ENCODE assay signal across 15 cellular contexts in genomic region chr2:44184106-44184505, GRCh38. TPM values are rescaled to one million over a fixed set of nuclear protein-coding genes. Genes with fewer than 3 reads are reported as not detected.
DNase-seq lines count a peak whose midpoint lies in the region; ATAC-seq and TF ChIP-seq lines count a peak whose summit lies in the region.
"Had no signal": no experiment of that assay in that cellular context is flagged by ENCODE, and none has a peak within 500 bp of the region (broad histone marks: within the 10 kb centered on the region; RNA-seq: fewer than 3 reads in every experiment).

No MANE protein-coding gene starts in this region.

- peaks cover 62% of the 10 kb centered on the region for H3K36me3 Mint-ChIP-seq in activated T-cell treated with anti-CD3 and anti-CD28 coated beads, Interleukin-2, amount 50 U/mL, for 24 hours (ENCODE audit: low read depth)
- peaks cover 34% of the 10 kb centered on the region for H3K36me3 Mint-ChIP-seq in endodermal cell (ENCODE audit: low read depth)
- H3K36me3 Mint-ChIP-seq in stimulated activated memory B cell treated with anti-CD40 and anti-IgM and Interleukin-4, amounts not matched to agents 10 μg/mL and 1 μg/mL and 100 μg/mL, for 72 hours: peaks cover 38% of the 10 kb centered on the region

- H3K4me1 Mint-ChIP-seq in activated T-cell treated with anti-CD3 and anti-CD28 coated beads, Interleukin-2, amount 50 U/mL, for 24 hours (ENCODE audit: low read depth): peaks cover 80% of the 10 kb centered on the region
- H3K4me1 Mint-ChIP-seq in endodermal cell: peaks cover 17% of the 10 kb centered on the region
- peaks cover 89% of the 10 kb centered on the region for H3K4me1 Mint-ChIP-seq in stimulated activated memory B cell treated with anti-CD40 and anti-IgM and Interleukin-4, amounts not matched to agents 10 μg/mL and 1 μg/mL and 100 μg/mL, for 72 hours

- H3K36me3 ChIP-seq in endodermal cell (ENCODE audit: control insufficient read depth, insufficient read depth, low read length) (peaks cover 9% of the 10 kb centered on the region), stomach (peaks cover 0 to 6% (median 0%) of the 10 kb centered on the region in 4 donors)
- H3K36me3 ChIP-seq: uterus had no signal

- no peaks in the 10 kb centered on the region for H3K27me3 Mint-ChIP-seq in activated T-cell treated with anti-CD3 and anti-CD28 coated beads, Interleukin-2, amount 50 U/mL, for 24 hours
- H3K27me3 Mint-ChIP-seq in endodermal cell (ENCODE audit: insufficient read depth): no peaks in the 10 kb centered on the region
- no peaks in the 10 kb centered on the region for H3K27me3 Mint-ChIP-seq in stimulated activated memory B cell treated with anti-CD40 and anti-IgM and Interleukin-4, amounts not matched to agents 10 μg/mL and 1 μg/mL and 100 μg/mL, for 72 hours

- H3K4me3 Mint-ChIP-seq in activated T-cell treated with anti-CD3 and anti-CD28 coated beads, Interleukin-2, amount 50 U/mL, for 24 hours: no peak overlapping the region
- no peak overlapping the region for H3K4me3 Mint-ChIP-seq in endodermal cell
- peak overlapping the region; percentile 11 for H3K4me3 Mint-ChIP-seq in stimulated activated memory B cell treated with anti-CD40 and anti-IgM and Interleukin-4, amounts not matched to agents 10 μg/mL and 1 μg/mL and 100 μg/mL, for 72 hours

- TF ChIP-seq CTCF in endodermal cell (conservative IDR thresholded peaks at IDR 0.05): no peak
- TF ChIP-seq CTCF in stomach (IDR thresholded peaks at IDR 0.05): no peak

- peaks cover 4% of the 10 kb centered on the region for H3K9me3 ChIP-seq in endodermal cell (ENCODE audit: control insufficient read depth, low read length)
- H3K9me3 ChIP-seq in stomach: no peaks in the 10 kb centered on the region
- H3K9me3 ChIP-seq: gastroesophageal sphincter, uterus had no signal

- H3K27ac ChIP-seq in endodermal cell (ENCODE audit: low read depth, low read length) (no peak overlapping the region), stomach (no peak overlapping the region)
- H3K27ac ChIP-seq: gastroesophageal sphincter, uterus had no signal

- ATAC-seq in stimulated activated memory B cell treated with anti-CD40 and anti-IgM and Interleukin-4, amounts not matched to agents 10 μg/mL and 1 μg/mL and 100 μg/mL, for 72 hours: peak; percentile 82
- ATAC-seq: gastroesophageal sphincter, left cardiac atrium had no signal

- TF ChIP-seq EP300 in stomach (IDR thresholded peaks at IDR 0.05): no peak

- H3K27me3 ChIP-seq in endodermal cell (ENCODE audit: control insufficient read depth, insufficient read depth, low read length, poor library complexity, severe bottlenecking) (no peaks in the 10 kb centered on the region), stomach (no peaks in the 10 kb centered on the region)
- H3K27me3 ChIP-seq: gastroesophageal sphincter, uterus had no signal

- 88 to 89% methylated on average over 2 of the region's 3 CpGs for WGBS in endodermal cell (ENCODE audit: insufficient coverage in 1 of 2, insufficient read length in 1 of 2), 2 experiments
- WGBS in stomach, 5 donors: 63 to 70% (median 68%) methylated on average over 3 of the region's 3 CpGs

- no peak for TF ChIP-seq POLR2A in stomach (IDR thresholded peaks at IDR 0.05)

- H3K4me3 ChIP-seq in endodermal cell (ENCODE audit: low read length) (no peak overlapping the region), stomach (no peak overlapping the region)
- H3K4me3 ChIP-seq: gastroesophageal sphincter, uterus had no signal

- DNase-seq in activated T-cell treated with anti-CD3 and anti-CD28 coated beads, Interleukin-2, amount 50 U/mL, for 24 hours: no peak
- DNase-seq in activated T-cell treated with anti-CD3 and anti-CD28 coated beads, Interleukin-2, amount 50 U/mL, for 48 hours: no peak
- DNase-seq in OCI-M1 (lab: John Stamatoyannopoulos, UW) (peak; percentile 15), endodermal cell (no peak), C1 segment of cervical spinal cord (lab: John Stamatoyannopoulos, UW) (no peak), stomach (no peak), mesenteric fat pad (ENCODE audit: low spot score) (no peak)
- DNase-seq: IMR-90; left cardiac atrium; NCI-H2081 treated with DMSO at 0.1 percent for 48 hours; NK-92 treated with Interleukin-12 subunit alpha and Interleukin-12 subunit beta, amount 100 ng/mL, for 24 hours; stimulated activated CD8-positive, alpha-beta memory T cell treated with anti-CD3 and anti-CD28 coated beads, Interleukin-4, amount 100 ng/mL, for 48 hours; uterus had no signal

- peak overlapping the region; percentile 48 for H3K27ac Mint-ChIP-seq in activated T-cell treated with anti-CD3 and anti-CD28 coated beads, Interleukin-2, amount 50 U/mL, for 24 hours
- peak overlapping the region; percentile 27 for H3K27ac Mint-ChIP-seq in endodermal cell
- H3K27ac Mint-ChIP-seq in stimulated activated memory B cell treated with anti-CD40 and anti-IgM and Interleukin-4, amounts not matched to agents 10 μg/mL and 1 μg/mL and 100 μg/mL, for 72 hours: peak overlapping the region; percentile 60

- no peaks in the 10 kb centered on the region for H3K4me1 ChIP-seq in endodermal cell (ENCODE audit: control insufficient read depth, insufficient read depth, low read length)
- H3K4me1 ChIP-seq in stomach: peaks cover 0 to 82% (median 44%) of the 10 kb centered on the region in 4 donors
- H3K4me1 ChIP-seq: uterus had no signal

- no peaks in the 10 kb centered on the region for H3K9me3 Mint-ChIP-seq in activated T-cell treated with anti-CD3 and anti-CD28 coated beads, Interleukin-2, amount 50 U/mL, for 24 hours
- no peaks in the 10 kb centered on the region for H3K9me3 Mint-ChIP-seq in endodermal cell
- no peaks in the 10 kb centered on the region for H3K9me3 Mint-ChIP-seq in stimulated activated memory B cell treated with anti-CD40 and anti-IgM and Interleukin-4, amounts not matched to agents 10 μg/mL and 1 μg/mL and 100 μg/mL, for 72 hours

- H3K9ac ChIP-seq in endodermal cell (ENCODE audit: extremely low read depth, low read length, poor library complexity, severe bottlenecking): no peak overlapping the region

- intact Hi-C loops in stomach (cut with DNase I; ENCODE audit: low total_unique reads): no loop called here

RNA-seq across cellular contexts. Expression of gene PPM1B, which starts 15.4 kb away (rescaled TPM):
- total RNA-seq in endodermal cell: 10 to 100 TPM; 54.9 to 70.5 TPM
- polyA plus RNA-seq in endodermal cell (2013, experiment 1 of 2): 43.9 TPM
- polyA plus RNA-seq in endodermal cell (2013, experiment 2 of 2): 39.6 TPM
- total RNA-seq in stomach: 100 to 1,000 TPM in 1 of 5 donors, 10 to 100 TPM in 4; 11.7 to 122 (median 59.4) TPM
- 10 to 100 TPM; 16.8 to 29.6 (median 22.3) TPM for polyA plus RNA-seq in stomach
- total RNA-seq in mesenteric fat pad: 66.8 TPM
